ENCODE assay signal across 9 cellular contexts in the genomic region with DNA sequence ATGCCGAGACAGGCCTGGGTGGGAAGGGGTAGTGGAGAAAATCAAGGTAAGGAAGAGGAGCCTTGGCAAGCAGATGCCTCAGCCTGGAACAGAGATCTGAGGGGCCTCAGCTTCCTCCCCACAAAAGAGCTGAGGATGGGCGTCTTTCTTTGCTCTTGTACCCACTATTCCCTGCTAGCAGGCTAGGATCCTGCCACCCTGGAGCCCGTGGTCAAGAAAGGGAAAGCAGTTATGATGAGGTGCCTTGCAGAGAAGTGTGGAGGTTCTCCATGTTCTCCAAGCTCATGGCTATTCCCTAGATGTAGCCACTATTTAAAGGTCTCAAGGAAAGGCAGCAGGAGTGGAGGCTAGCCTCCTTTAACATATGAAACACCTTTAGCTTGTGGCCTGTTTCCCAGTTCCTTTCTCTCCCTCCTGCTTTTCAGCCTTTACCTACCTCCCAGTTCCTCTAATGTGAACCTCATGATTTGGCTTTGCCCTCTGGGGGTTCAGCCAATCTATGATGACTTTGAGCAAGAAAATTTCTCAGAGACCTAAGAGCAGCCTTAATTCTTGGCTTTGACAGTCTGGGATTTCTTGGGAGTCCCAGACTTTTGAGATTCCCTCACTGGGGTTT. TPM values are rescaled to one million over a fixed set of nuclear protein-coding genes. Genes with fewer than 3 reads are reported as not detected.
A peak's percentile ranks its signal among the peaks of the same experiment; 100 is the strongest.
DNase-seq lines count a peak whose midpoint lies in the region; ATAC-seq and TF ChIP-seq lines count a peak whose summit lies in the region.
"Had no signal": no experiment of that assay in that cellular context is flagged by ENCODE, and none has a peak within 500 bp of the region (broad histone marks: within the 10 kb centered on the region; RNA-seq: fewer than 3 reads in every experiment).

No MANE protein-coding gene starts in this region.

- H3F3A ChIP-seq in Loucy (ENCODE audit: low read depth) (no peaks in the 10 kb centered on the region), MM.1S (ENCODE audit: insufficient read depth, low read length) (no peaks in the 10 kb centered on the region)

- H3K27me3 Mint-ChIP-seq in natural killer cell treated with Interleukin-12 subunit alpha and Interleukin-12 subunit beta and Interleukin-15 and Interleukin-18, amount 100 ng/mL, for 72 hours: no peaks in the 10 kb centered on the region

- TF ChIP-seq CTCF in AG04449 (IDR thresholded peaks at IDR 0.05; ENCODE audit: insufficient read depth, low read length, missing control alignments) (no peak), Loucy (conservative IDR thresholded peaks at IDR 0.05; ENCODE audit: low read length) (no peak), MM.1S (IDR thresholded peaks at IDR 0.05; ENCODE audit: low read length) (no peak)

- H3K9me3 Mint-ChIP-seq in natural killer cell treated with Interleukin-12 subunit alpha and Interleukin-12 subunit beta and Interleukin-15 and Interleukin-18, amount 100 ng/mL, for 72 hours: no peaks in the 10 kb centered on the region

- H3K9ac ChIP-seq in Loucy (ENCODE audit: low read depth, low read length, poor library complexity, severe bottlenecking) (peak overlapping the region; percentile 68), MM.1S (ENCODE audit: low read length) (no peak overlapping the region)

- no peaks in the 10 kb centered on the region for H3K36me3 Mint-ChIP-seq in natural killer cell treated with Interleukin-12 subunit alpha and Interleukin-12 subunit beta and Interleukin-15 and Interleukin-18, amount 100 ng/mL, for 72 hours

- peak overlapping the region; percentile 83 for H3K27ac ChIP-seq in cingulate gyrus (ENCODE audit: low read depth, low read length)
- H3K27ac ChIP-seq in MM.1S (ENCODE audit: low read length): no peak overlapping the region
- H3K27ac ChIP-seq: VCaP had no signal

- H3K27me3 ChIP-seq in Loucy (ENCODE audit: insufficient read depth, low read length, poor library complexity, severe bottlenecking): no peaks in the 10 kb centered on the region
- no peaks in the 10 kb centered on the region for H3K27me3 ChIP-seq in MM.1S (replicated peaks; ENCODE audit: insufficient read depth, low read length)

- H3K4me2 ChIP-seq in Loucy (ENCODE audit: low read depth, low read length, poor library complexity, severe bottlenecking): peak overlapping the region; percentile 41
- H3K4me2 ChIP-seq in MM.1S (ENCODE audit: low read depth, low read length): no peak overlapping the region

- DNase-seq in AG04449 (ENCODE audit: low read depth, low spot score): no peak
- DNase-seq in natural killer cell treated with Interleukin-12 subunit alpha and Interleukin-12 subunit beta and Interleukin-15 and Interleukin-18, amount 100 ng/mL, for 72 hours (ENCODE audit: low spot score): no peak
- DNase-seq in MM.1S: no peak
- DNase-seq in NCI-H1105 treated with DMSO at 0.1 percent for 48 hours (lab: John Stamatoyannopoulos, UW): no peak

- H4K20me1 ChIP-seq in Loucy (ENCODE audit: insufficient read depth, low read length, poor library complexity, severe bottlenecking) (no peaks in the 10 kb centered on the region), MM.1S (ENCODE audit: insufficient read depth, low read length) (no peaks in the 10 kb centered on the region)

- ATAC-seq in natural killer cell treated with Interleukin-12 subunit alpha and Interleukin-12 subunit beta and Interleukin-15 and Interleukin-18, amount 100 ng/mL, for 72 hours: no peak
- ATAC-seq in HG03457 (IDR thresholded peaks at IDR 0.05; ENCODE audit: unreplicated experiment) (no peak), GM18907 (IDR thresholded peaks at IDR 0.05; ENCODE audit: unreplicated experiment) (no peak)

- H3K4me3 Mint-ChIP-seq in natural killer cell treated with Interleukin-12 subunit alpha and Interleukin-12 subunit beta and Interleukin-15 and Interleukin-18, amount 100 ng/mL, for 72 hours: peak overlapping the region; percentile 90

- H3K36me3 ChIP-seq in Loucy (ENCODE audit: insufficient read depth, low read length) (no peaks in the 10 kb centered on the region), MM.1S (replicated peaks; ENCODE audit: insufficient read depth, low read length) (no peaks in the 10 kb centered on the region)

- H3K79me2 ChIP-seq in Loucy (ENCODE audit: insufficient read depth, low read length) (no peaks in the 10 kb centered on the region), MM.1S (ENCODE audit: low read length) (no peaks in the 10 kb centered on the region)

- no peaks in the 10 kb centered on the region for H3K9me2 ChIP-seq in Loucy (replicated peaks; ENCODE audit: low read depth, low read length)
- no peaks in the 10 kb centered on the region for H3K9me2 ChIP-seq in MM.1S (replicated peaks; ENCODE audit: insufficient read depth, low read length)

- H3K4me1 ChIP-seq in Loucy (ENCODE audit: insufficient read depth, low read length, poor library complexity, severe bottlenecking): no peaks in the 10 kb centered on the region
- H3K4me1 ChIP-seq in MM.1S (ENCODE audit: low read length): no peaks in the 10 kb centered on the region

- POLR2A ChIA-PET in AG04449 (lab: Yijun Ruan, JAX): interaction anchor here (0.9 kb wide), 1 partner anchor 15 kb away, joined by 3 read pairs; no protein-coding TSS in a partner anchor

- CTCF ChIA-PET in AG04449 (lab: Yijun Ruan, JAX): interaction anchor here (0.6 to 6.3 kb wide), 6 partner anchors 7 to 283 kb away, joined by 3 to 47 read pairs (median 4); a partner anchor contains a TSS

- H3K4me3 ChIP-seq in AG04449 (ENCODE audit: low read depth, low read length) (peak overlapping the region; percentile 49), Loucy (ENCODE audit: low read length, poor library complexity, severe bottlenecking) (peak overlapping the region; percentile 56), MM.1S (ENCODE audit: low read length) (no peak overlapping the region)

- H3K4me1 Mint-ChIP-seq in natural killer cell treated with Interleukin-12 subunit alpha and Interleukin-12 subunit beta and Interleukin-15 and Interleukin-18, amount 100 ng/mL, for 72 hours (ENCODE audit: low read depth in 2 of 2): peaks cover 11 to 13% of the 10 kb centered on the region in 2 donors

- H3K27ac Mint-ChIP-seq in natural killer cell treated with Interleukin-12 subunit alpha and Interleukin-12 subunit beta and Interleukin-15 and Interleukin-18, amount 100 ng/mL, for 72 hours: peak overlapping the region; percentile 64 to 93

- H3K9me3 ChIP-seq in Loucy (ENCODE audit: insufficient read depth, low read depth, low read length): no peaks in the 10 kb centered on the region
- H3K9me3 ChIP-seq in MM.1S (replicated peaks; ENCODE audit: insufficient read depth, low read length): no peaks in the 10 kb centered on the region

- H2AFZ ChIP-seq in Loucy (ENCODE audit: low read length) (no peak overlapping the region), MM.1S (ENCODE audit: low read length) (no peak overlapping the region)

RNA-seq across cellular contexts. Expression of a gene that starts 1.1 kb away (rescaled TPM):
- total RNA-seq in natural killer cell treated with Interleukin-12 subunit alpha and Interleukin-12 subunit beta and Interleukin-15 and Interleukin-18, amount 100 ng/mL, for 72 hours: 10 to 100 TPM; 11.7 to 12.0 TPM

RNA-seq across cellular contexts. Expression of a gene that starts 19.7 kb away (rescaled TPM):
- 10 to 100 TPM; 24.6 to 48.3 TPM for total RNA-seq in natural killer cell treated with Interleukin-12 subunit alpha and Interleukin-12 subunit beta and Interleukin-15 and Interleukin-18, amount 100 ng/mL, for 72 hours

RNA-seq across cellular contexts. Expression of a gene that starts 24.9 kb away (rescaled TPM):
- total RNA-seq in natural killer cell treated with Interleukin-12 subunit alpha and Interleukin-12 subunit beta and Interleukin-15 and Interleukin-18, amount 100 ng/mL, for 72 hours: 10 to 100 TPM; 12.2 to 17.6 TPM

RNA-seq across cellular contexts. Expression of a gene that starts 48.1 kb away (rescaled TPM):
- total RNA-seq in natural killer cell treated with Interleukin-12 subunit alpha and Interleukin-12 subunit beta and Interleukin-15 and Interleukin-18, amount 100 ng/mL, for 72 hours: 10 to 100 TPM; 39.2 to 68.1 TPM

RNA-seq across cellular contexts. Expression of a gene that starts 55.4 kb away (rescaled TPM):
- total RNA-seq in natural killer cell treated with Interleukin-12 subunit alpha and Interleukin-12 subunit beta and Interleukin-15 and Interleukin-18, amount 100 ng/mL, for 72 hours: 100 to 1,000 TPM in 1 of 2 donors, 10 to 100 TPM in 1; 72.3 to 178 TPM
